8 cellular contexts compared by ENCODE assay signal in genomic region chr3:16311960-16312451, GRCh38. TPM values are rescaled to one million over a fixed set of nuclear protein-coding genes. Genes with fewer than 3 reads are reported as not detected.
DNase-seq lines count a peak whose midpoint lies in the region; ATAC-seq and TF ChIP-seq lines count a peak whose summit lies in the region.

No MANE protein-coding gene starts in this region.

- H3K27ac Mint-ChIP-seq in activated CD4-positive, alpha-beta T cell treated with anti-CD3 and anti-CD28 coated beads, Interleukin-2, amount 10 ng/mL, durations not matched to agents 7 days and 5 days = peak overlapping the region; percentile 93

- CTCF ChIA-PET in activated CD4-positive, alpha-beta T cell treated with anti-CD3 and anti-CD28 coated beads, Interleukin-2, amount 10 ng/mL, durations not matched to agents 7 days and 5 days (lab: Charles Lee) = interaction anchor here (0.7 to 4.1 kb wide), 8 partner anchors 9 to 291 kb away, joined by 3 to 14 read pairs (median 5); partner anchors contain the start of genes DPH3 and OXNAD1
- CTCF ChIA-PET in RWPE1 (lab: Yijun Ruan, JAX) = no interaction called here

- peaks cover 88% of the 10 kb centered on the region for H3K36me3 Mint-ChIP-seq in activated CD4-positive, alpha-beta T cell treated with anti-CD3 and anti-CD28 coated beads, Interleukin-2, amount 10 ng/mL, durations not matched to agents 7 days and 5 days (ENCODE audit: low read depth)

- TF ChIP-seq CTCF in heart left ventricle (IDR thresholded peaks at IDR 0.05) (no peak), hepatocyte (IDR thresholded peaks at IDR 0.05; ENCODE audit: poor library complexity) (no peak), RWPE1 (conservative IDR thresholded peaks at IDR 0.05; ENCODE audit: low read depth) (no peak), vagina (IDR thresholded peaks at IDR 0.05) (no peak)

- H3K4me3 Mint-ChIP-seq in activated CD4-positive, alpha-beta T cell treated with anti-CD3 and anti-CD28 coated beads, Interleukin-2, amount 10 ng/mL, durations not matched to agents 7 days and 5 days = peak overlapping the region; percentile 60

- no peaks in the 10 kb centered on the region for H3K27me3 Mint-ChIP-seq in activated CD4-positive, alpha-beta T cell treated with anti-CD3 and anti-CD28 coated beads, Interleukin-2, amount 10 ng/mL, durations not matched to agents 7 days and 5 days

- H4K20me1 ChIP-seq in hepatocyte (ENCODE audit: insufficient read depth, poor library complexity, severe bottlenecking) = no peaks in the 10 kb centered on the region

- ATAC-seq in HG03196 (IDR thresholded peaks at IDR 0.05; ENCODE audit: unreplicated experiment) (peak; percentile 60), heart left ventricle (peak; percentile 80 to 94 (median 86))

- H3K4me3 ChIP-seq in heart left ventricle (no peak overlapping the region), hepatocyte (no peak overlapping the region), vagina (no peak overlapping the region)

- H3K4me2 ChIP-seq in hepatocyte = no peak overlapping the region

- intact Hi-C loops in heart left ventricle (cut with DNase I) = loop anchor here in 1 of 10 donors (1.0 kb wide), 1 partner anchor 205 kb away; no protein-coding TSS in a partner anchor
- intact Hi-C loops in vagina (cut with DNase I) = loop anchor here (10.0 kb wide), 1 partner anchor 203 kb away; the partner anchor contains the start of gene RFTN1

- H2AFZ ChIP-seq in hepatocyte = no peak overlapping the region

- H3K9me3 Mint-ChIP-seq in activated CD4-positive, alpha-beta T cell treated with anti-CD3 and anti-CD28 coated beads, Interleukin-2, amount 10 ng/mL, durations not matched to agents 7 days and 5 days = no peaks in the 10 kb centered on the region

- no peaks in the 10 kb centered on the region for H3K9me2 ChIP-seq in hepatocyte (replicated peaks; ENCODE audit: insufficient read depth)

- peaks cover 0 to 56% (median 11%) of the 10 kb centered on the region in 12 donors for H3K4me1 ChIP-seq in heart left ventricle
- H3K4me1 ChIP-seq in hepatocyte (ENCODE audit: insufficient read depth) = no peaks in the 10 kb centered on the region
- H3K4me1 ChIP-seq in vagina = peaks cover 5% of the 10 kb centered on the region

- 40 to 71% (median 45%) methylated on average over 3 to 6 of the region's 6 CpGs for WGBS in heart left ventricle, 4 donors
- WGBS in hepatocyte (ENCODE audit: low lambda C conversion rate, missing lambda C conversion rate) = 64% methylated on average over 6 of the region's 6 CpGs

- peak; percentile 71 for DNase-seq in activated CD8-positive, alpha-beta memory T cell treated with anti-CD3 and anti-CD28 coated beads for 24 hours
- no peak for DNase-seq in activated CD8-positive, alpha-beta memory T cell treated with anti-CD3 and anti-CD28 coated beads, Interleukin-2, amount 50 U/mL, for 48 hours
- DNase-seq in activated CD4-positive, alpha-beta T cell treated with anti-CD3 and anti-CD28 coated beads, Interleukin-2, amount 10 ng/mL, durations not matched to agents 7 days and 5 days = peak; percentile 77
- DNase-seq in heart left ventricle = peak in 4 of 5 donors; percentile 34 to 66 (median 61)
- no peak for DNase-seq in hepatocyte (ENCODE audit: low spot score)
- DNase-seq in RWPE1 (ENCODE audit: low spot score) = no peak
- no peak for DNase-seq in vagina (ENCODE audit: extremely low spot score in 2 of 2)

- H3K27me3 ChIP-seq in heart left ventricle (no peaks in the 10 kb centered on the region), hepatocyte (no peaks in the 10 kb centered on the region), vagina (no peaks in the 10 kb centered on the region)

- no peaks in the 10 kb centered on the region for H3K9me3 ChIP-seq in heart left ventricle
- H3K9me3 ChIP-seq in hepatocyte (ENCODE audit: low read depth) = no peaks in the 10 kb centered on the region
- no peaks in the 10 kb centered on the region for H3K9me3 ChIP-seq in vagina

- H3K36me3 ChIP-seq in heart left ventricle (peaks cover 0 to 64% (median 43%) of the 10 kb centered on the region in 9 donors), hepatocyte (replicated peaks; ENCODE audit: insufficient read depth, low read depth) (no peaks in the 10 kb centered on the region), vagina (peaks cover 0 to 12% of the 10 kb centered on the region in 2 donors)

- H3K79me2 ChIP-seq in hepatocyte = no peaks in the 10 kb centered on the region

- H3K27ac ChIP-seq in heart left ventricle (peak overlapping the region; percentile 9 to 80 (median 60)), hepatocyte (no peak overlapping the region), RWPE1 (no peak overlapping the region), vagina (no peak overlapping the region)

- peaks cover 90% of the 10 kb centered on the region for H3K4me1 Mint-ChIP-seq in activated CD4-positive, alpha-beta T cell treated with anti-CD3 and anti-CD28 coated beads, Interleukin-2, amount 10 ng/mL, durations not matched to agents 7 days and 5 days

- TF ChIP-seq POLR2A in heart left ventricle (IDR thresholded peaks at IDR 0.05) (no peak), vagina (IDR thresholded peaks at IDR 0.05) (no peak)

- POLR2A ChIA-PET in activated CD4-positive, alpha-beta T cell treated with anti-CD3 and anti-CD28 coated beads, Interleukin-2, amount 10 ng/mL, durations not matched to agents 7 days and 5 days (lab: Charles Lee) = interaction anchor here (1.1 kb wide), 1 partner anchor 11 kb away, joined by 3 read pairs; no protein-coding TSS in a partner anchor
- POLR2A ChIA-PET in RWPE1 (lab: Yijun Ruan, JAX; ENCODE audit: low non-redundant PET) = no interaction called here

RNA-seq across cellular contexts. Expression of gene OXNAD1, which starts 47.0 kb away (rescaled TPM):
- 10 to 100 TPM; 64.0 to 70.4 TPM for total RNA-seq in activated CD4-positive, alpha-beta T cell treated with anti-CD3 and anti-CD28 coated beads, Interleukin-2, amount 10 ng/mL, durations not matched to agents 7 days and 5 days
- total RNA-seq in heart left ventricle (10 to 100 TPM; 12.8 to 23.6 (median 18.1) TPM), hepatocyte (14.7 and 21.1 TPM in 2 replicates), vagina (30.0 TPM)
- polyA plus RNA-seq in heart left ventricle (10 to 100 TPM in 1 of 2 donors, 1 to 10 TPM in 1; 7.3 to 26.9 TPM), hepatocyte (11.9 and 14.4 TPM in 2 replicates)

RNA-seq across cellular contexts. Expression of gene DPH3, which starts 47.3 kb away (rescaled TPM):
- 10 to 100 TPM; 12.6 to 14.4 TPM for total RNA-seq in activated CD4-positive, alpha-beta T cell treated with anti-CD3 and anti-CD28 coated beads, Interleukin-2, amount 10 ng/mL, durations not matched to agents 7 days and 5 days
- 10 to 100 TPM; 13.7 to 35.6 (median 20.9) TPM for total RNA-seq in heart left ventricle
- polyA plus RNA-seq in heart left ventricle = 10 to 100 TPM in 1 of 2 donors, 1 to 10 TPM in 1; 10.0 to 38.3 TPM
- total RNA-seq in hepatocyte = 36.9 and 45.1 TPM in 2 replicates
- 51.8 and 55.0 TPM in 2 replicates for polyA plus RNA-seq in hepatocyte
- 14.5 TPM for total RNA-seq in vagina

Comparison
In these comparisons a context has a peak if more than half of its experiments do, and no peak if none do; other contexts are left out.
1. DNase-seq: peak in activated CD8-positive, alpha-beta memory T cell treated with anti-CD3 and anti-CD28 coated beads for 24 hours (single experiment), activated CD4-positive, alpha-beta T cell treated with anti-CD3 and anti-CD28 coated beads, Interleukin-2, amount 10 ng/mL, durations not matched to agents 7 days and 5 days (single experiment) and heart left ventricle (4 of 5); none in activated CD8-positive, alpha-beta memory T cell treated with anti-CD3 and anti-CD28 coated beads, Interleukin-2, amount 50 U/mL, for 48 hours (single experiment), hepatocyte (single experiment), RWPE1 (single experiment) and vagina (0 of 2).
2. H3K27ac ChIP-seq: peak in heart left ventricle (12 of 12); none in hepatocyte (single experiment), RWPE1 (single experiment) and vagina (single experiment).